18 cellular contexts compared by ENCODE assay signal in the genomic region with DNA sequence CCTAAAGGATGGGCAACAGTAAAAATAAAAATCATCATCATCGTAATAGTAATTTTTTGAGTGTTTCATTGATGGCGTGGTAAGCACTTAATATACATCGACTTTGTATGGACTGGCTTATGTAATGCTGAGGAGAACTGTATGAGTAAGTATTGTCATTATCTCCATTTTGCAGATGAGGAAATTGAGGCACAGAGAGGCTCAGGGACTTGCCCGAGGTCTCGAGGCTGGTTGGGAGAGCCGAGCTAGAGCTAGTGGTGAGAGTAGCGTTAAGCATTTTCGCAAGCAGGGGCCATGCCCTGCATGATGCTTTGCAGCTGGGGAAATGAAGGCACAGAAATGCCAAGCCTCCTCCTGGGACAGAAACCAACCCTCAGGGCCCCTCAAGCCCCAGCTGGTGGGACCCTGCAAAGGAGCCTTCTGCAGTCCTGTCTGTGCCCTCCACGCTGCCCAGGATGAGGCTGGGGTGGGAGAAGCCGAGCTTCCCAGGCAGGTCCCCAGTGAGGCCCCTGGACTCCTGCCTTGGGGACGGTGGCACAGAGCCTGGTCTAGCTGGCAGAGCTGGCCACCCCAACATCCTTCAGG. TPM values are rescaled to one million over a fixed set of nuclear protein-coding genes. Genes with fewer than 3 reads are reported as not detected.
A peak's percentile ranks its signal among the peaks of the same experiment; 100 is the strongest.
DNase-seq lines count a peak whose midpoint lies in the region; ATAC-seq, FAIRE-seq and TF ChIP-seq lines count a peak whose summit lies in the region.
"Had no signal": no experiment of that assay in that cellular context is flagged by ENCODE, and none has a peak within 500 bp of the region (broad histone marks: within the 10 kb centered on the region; RNA-seq: fewer than 3 reads in every experiment).

No MANE protein-coding gene starts in this region.

- no peak overlapping the region for H2AK9ac ChIP-seq in IMR-90 (replicated peaks; ENCODE audit: low read depth, low read length, poor library complexity)

- 90% methylated on average over 4 of the region's 11 CpGs; no CpG with 5 or more reads in 1 of the 2 experiments for WGBS in IMR-90 (ENCODE audit: extremely low coverage in 2 of 2, insufficient read length in 1 of 2), 2 experiments
- 86% methylated on average over 11 of the region's 11 CpGs for WGBS in sigmoid colon, 2 donors

- H3K79me1 ChIP-seq in IMR-90 (ENCODE audit: low read depth in 1 of 2, low read length in 2 of 2), result peaks cover 0 to 11% of the 10 kb centered on the region in 2 experiments; a peak in 2 of 4 replicates

- peak overlapping the region; percentile 30; the same call in 1 of the 2 replicates for H2BK120ac ChIP-seq in IMR-90 (ENCODE audit: low read depth, low read length)

- H3K9ac ChIP-seq in IMR-90 (ENCODE audit: low read depth, low read length), result no peak overlapping the region
- H3K9ac ChIP-seq in kidney (ENCODE audit: low read length in 2 of 2), result no peak overlapping the region

- TF ChIP-seq POLR2A in IMR-90 (IDR thresholded peaks at IDR 0.05; ENCODE audit: low read depth, low read length), result no peak
- TF ChIP-seq POLR2A in sigmoid colon (IDR thresholded peaks at IDR 0.05), result no peak

- no peak overlapping the region for H3K14ac ChIP-seq in IMR-90 (replicated peaks; ENCODE audit: low read depth, low read length)

- CTCF ChIA-PET in IMR-90 (lab: Yijun Ruan, JAX), result no interaction called here

- H3K56ac ChIP-seq in IMR-90 (ENCODE audit: extremely low read depth, insufficient read depth, low read length), result no peak overlapping the region

- no peak for TF ChIP-seq CTCF in IMR-90 (conservative IDR thresholded peaks at IDR 0.05; ENCODE audit: low read depth, low read length)
- TF ChIP-seq CTCF in kidney (IDR thresholded peaks at IDR 0.05; ENCODE audit: borderline replicate concordance, extremely low read depth, insufficient read depth), result no peak
- TF ChIP-seq CTCF in sigmoid colon (IDR thresholded peaks at IDR 0.05), result no peak

- no peak overlapping the region for H2BK5ac ChIP-seq in IMR-90 (ENCODE audit: low read depth, low read length, poor library complexity, severe bottlenecking)

- no peaks in the 10 kb centered on the region for H4K20me1 ChIP-seq in IMR-90 (ENCODE audit: insufficient read depth, low read length)

- in situ Hi-C loops in IMR-90 (cut with MboI; ENCODE audit: low sequenced_read_pairs), result no loop called here

- BruUV-seq in IMR-90 (replicated peaks; lab: Mats Ljungman, UMichigan), result no TSS peak

- intact Hi-C loops in IMR-90 (cut with micrococcal nuclease), result no loop called here
- intact Hi-C loops in kidney (cut with DNase I), result no loop called here
- intact Hi-C loops in sigmoid colon (cut with DNase I), result no loop called here

- H3K9me3 ChIP-seq in IMR-90 (ENCODE audit: control insufficient read depth, insufficient read depth, low read length) (no peaks in the 10 kb centered on the region), kidney (ENCODE audit: control insufficient read depth in 1 of 2, low read length in 2 of 2) (no peaks in the 10 kb centered on the region), sigmoid colon (no peaks in the 10 kb centered on the region)
- H3K9me3 ChIP-seq: esophagus squamous epithelium had no signal

- peaks cover 38% of the 10 kb centered on the region for H3K9me1 ChIP-seq in IMR-90 (ENCODE audit: insufficient read depth, low read length)

- FAIRE-seq in kidney (lab: Jason Lieb, UNC), result no peak
- FAIRE-seq: RCC 7860, small intestine had no signal

- POLR2A ChIA-PET in IMR-90 (lab: Charles Lee; ENCODE audit: unreplicated experiment), result no interaction called here

- dilution Hi-C loops in IMR-90 (cut with HindIII; ENCODE audit: low sequenced_read_pairs, unreplicated experiment), result no loop called here

- no peak overlapping the region for H3K27ac ChIP-seq in IMR-90 (ENCODE audit: insufficient read depth, low read length)
- no peak overlapping the region for H3K27ac ChIP-seq in kidney (ENCODE audit: low read depth in 2 of 2, low read length in 2 of 2)
- H3K27ac ChIP-seq in sigmoid colon, result no peak overlapping the region
- H3K27ac ChIP-seq: cardiac muscle cell had no signal

- H3K4me2 ChIP-seq in IMR-90 (ENCODE audit: low read depth, low read length), result no peak overlapping the region

- H3K4me1 ChIP-seq in IMR-90 (ENCODE audit: control insufficient read depth, insufficient read depth, low read length) (peaks cover 32% of the 10 kb centered on the region), kidney (ENCODE audit: control insufficient read depth in 1 of 2, insufficient read depth in 1 of 2, low read depth in 1 of 2, low read length in 2 of 2) (peaks cover 0 to 3% of the 10 kb centered on the region in 2 donors), sigmoid colon (peaks cover 0 to 29% (median 21%) of the 10 kb centered on the region in 4 donors)

- H2AFZ ChIP-seq in IMR-90 (replicated peaks; ENCODE audit: low read length, poor library complexity), result no peak overlapping the region

- H3K27me3 ChIP-seq in IMR-90 (ENCODE audit: control insufficient read depth, insufficient read depth, low read length) (no peaks in the 10 kb centered on the region), sigmoid colon (no peaks in the 10 kb centered on the region)
- H3K27me3 ChIP-seq: cardiac muscle cell had no signal

- H3K23ac ChIP-seq in IMR-90 (ENCODE audit: low read depth, low read length), result no peak overlapping the region

- no peak overlapping the region for H2BK20ac ChIP-seq in IMR-90 (ENCODE audit: low read depth, low read length)

- ATAC-seq in IMR-90 (ENCODE audit: low read depth), result no peak
- ATAC-seq: naive thymus-derived CD4-positive, alpha-beta T cell had no signal

- DNase-seq in Daoy (ENCODE audit: low read depth) (peak; percentile 52), IMR-90 (no peak), SW480 (ENCODE audit: low spot score) (peak; percentile 42), kidney (peak; percentile 33), HuH-7 (ENCODE audit: low spot score) (no peak), T-helper 2 cell (no peak), NCI-H1105 treated with DMSO at 0.1 percent for 48 hours (lab: John Stamatoyannopoulos, UW) (no peak), sigmoid colon (no peak)
- DNase-seq: activated CD8-positive, alpha-beta memory T cell treated with anti-CD3 and anti-CD28 coated beads for 24 hours; esophagus squamous epithelium; GF-D8; naive thymus-derived CD4-positive, alpha-beta T cell; NCI-H187 treated with DMSO at 0.1 percent for 48 hours; NCI-H510A; small intestine; T-helper 1 cell had no signal

- TF ChIP-seq RAD21 in IMR-90 (IDR thresholded peaks at IDR 0.05; ENCODE audit: low read length), result no peak

- H2BK15ac ChIP-seq in IMR-90 (ENCODE audit: low read depth, low read length), result no peak overlapping the region

- TF ChIP-seq EP300 in sigmoid colon (IDR thresholded peaks at IDR 0.05), result no peak

- H3K4ac ChIP-seq in IMR-90 (ENCODE audit: low read depth, low read length), result no peak overlapping the region; the same call in 1 of the 2 replicates

- H3K4me3 ChIP-seq in IMR-90 (ENCODE audit: insufficient read depth, low read depth, low read length), result no peak overlapping the region
- no peak overlapping the region for H3K4me3 ChIP-seq in kidney (ENCODE audit: low read length in 2 of 2)
- no peak overlapping the region for H3K4me3 ChIP-seq in sigmoid colon
- H3K4me3 ChIP-seq: cardiac muscle cell, esophagus squamous epithelium had no signal

- no peaks in the 10 kb centered on the region for H3K36me3 ChIP-seq in IMR-90 (ENCODE audit: control insufficient read depth, insufficient read depth, low read length)
- H3K36me3 ChIP-seq in kidney (ENCODE audit: control insufficient read depth in 1 of 2, insufficient read depth in 2 of 2, low read length in 2 of 2), result no peaks in the 10 kb centered on the region
- H3K36me3 ChIP-seq in sigmoid colon, result no peaks in the 10 kb centered on the region
- H3K36me3 ChIP-seq: cardiac muscle cell, esophagus squamous epithelium had no signal

- peak overlapping the region; percentile 22 for H2AK5ac ChIP-seq in IMR-90 (ENCODE audit: low read depth, low read length)

- H4K91ac ChIP-seq in IMR-90 (ENCODE audit: insufficient read depth, low read depth, low read length), result no peak overlapping the region; the same call in 1 of the 2 replicates

- no peak overlapping the region for H4K8ac ChIP-seq in IMR-90 (ENCODE audit: low read depth in 2 of 2, low read length in 2 of 2)

- H4K5ac ChIP-seq in IMR-90 (ENCODE audit: low read depth, low read length), result no peak overlapping the region

- no peak overlapping the region for H3K18ac ChIP-seq in IMR-90 (ENCODE audit: low read depth, low read length)

TF ChIP-seq in IMR-90, 13 proteins besides CTCF, POLR2A, EP300 and RAD21 (continues in another document):
- TF ChIP-seq RFX5 (IDR thresholded peaks at IDR 0.05; ENCODE audit: low read depth, low read length), result no peak
- TF ChIP-seq MAFK (IDR thresholded peaks at IDR 0.05; ENCODE audit: low read depth, low read length), result no peak
- TF ChIP-seq FOS (IDR thresholded peaks at IDR 0.05; ENCODE audit: low read depth, low read length), result no peak
- TF ChIP-seq NFE2L2 (IDR thresholded peaks at IDR 0.05; ENCODE audit: low read depth, low read length), result no peak
- TF ChIP-seq, protein P1, sequence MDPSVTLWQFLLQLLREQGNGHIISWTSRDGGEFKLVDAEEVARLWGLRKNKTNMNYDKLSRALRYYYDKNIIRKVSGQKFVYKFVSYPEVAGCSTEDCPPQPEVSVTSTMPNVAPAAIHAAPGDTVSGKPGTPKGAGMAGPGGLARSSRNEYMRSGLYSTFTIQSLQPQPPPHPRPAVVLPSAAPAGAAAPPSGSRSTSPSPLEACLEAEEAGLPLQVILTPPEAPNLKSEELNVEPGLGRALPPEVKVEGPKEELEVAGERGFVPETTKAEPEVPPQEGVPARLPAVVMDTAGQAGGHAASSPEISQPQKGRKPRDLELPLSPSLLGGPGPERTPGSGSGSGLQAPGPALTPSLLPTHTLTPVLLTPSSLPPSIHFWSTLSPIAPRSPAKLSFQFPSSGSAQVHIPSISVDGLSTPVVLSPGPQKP (IDR thresholded peaks at IDR 0.05; ENCODE audit: borderline replicate concordance, low read depth, low read length), result no peak
- TF ChIP-seq RCOR1 (IDR thresholded peaks at IDR 0.05; ENCODE audit: insufficient replicate concordance, low read length), result no peak
- no peak for TF ChIP-seq CHD1 (IDR thresholded peaks at IDR 0.05; ENCODE audit: low read depth, low read length)

RNA-seq across cellular contexts. Expression of a gene that starts 31.1 kb away (rescaled TPM):
- 12.1 and 16.0 TPM in 2 replicates for total RNA-seq in Daoy (2014; rRNA removed; shearing (Covaris generic))
- total RNA-seq in IMR-90 (2012; rRNA removed), result 26.9 and 29.4 TPM in 2 replicates
- 48.5 and 58.2 TPM in 2 replicates for polyA plus RNA-seq in IMR-90 (2012; rRNA removed)
- polyA plus RNA-seq in IMR-90 (2012; cell fraction: cytosol; rRNA removed), result 17.4 and 21.0 TPM in 2 replicates
- 118 and 306 TPM in 2 replicates for polyA plus RNA-seq in IMR-90 (2012; cell fraction: nucleus; rRNA removed; ENCODE audit: low replicate concordance)
- 60.7 TPM for total RNA-seq in kidney
- polyA plus RNA-seq in kidney (ENCODE audit: insufficient read depth, low read depth, low replicate concordance), result 20.6 TPM
- total RNA-seq in sigmoid colon, result 100 to 1,000 TPM in 1 of 4 donors, 10 to 100 TPM in 3; 42.8 to 126 (median 57.1) TPM
- 10 to 100 TPM; 14.6 to 43.8 (median 15.6) TPM for polyA plus RNA-seq in sigmoid colon

Comparison
In these comparisons a context has a peak if more than half of its experiments do, and no peak if none do; other contexts are left out.
1. DNase-seq: peak in Daoy (single experiment), SW480 (single experiment) and kidney (single experiment); none in IMR-90 (single experiment), HuH-7 (single experiment), T-helper 2 cell (0 of 5), NCI-H1105 treated with DMSO at 0.1 percent for 48 hours (single experiment) and sigmoid colon (single experiment).